Comparison of ENCODE assay signal across 1 cellular context in genomic region chr12:49282302-49282701, GRCh38.
TF ChIP-seq lines count a peak whose summit lies in the region.

No MANE protein-coding gene starts in this region.

TF ChIP-seq in SK-N-SH, 30 proteins besides CTCF, POLR2A, EP300 and RAD21 (continued from another document):
- TF ChIP-seq YY1 (IDR thresholded peaks at IDR 0.05; ENCODE audit: low read depth), result no peak
- no peak for TF ChIP-seq NFIC (IDR thresholded peaks at IDR 0.05; ENCODE audit: borderline replicate concordance)
- no peak for TF ChIP-seq FOXM1 (IDR thresholded peaks at IDR 0.05; ENCODE audit: low read depth)
- TF ChIP-seq USF1 (IDR thresholded peaks at IDR 0.05; ENCODE audit: borderline replicate concordance, low read depth), result no peak
- no peak for TF ChIP-seq MEF2A (IDR thresholded peaks at IDR 0.05; ENCODE audit: borderline replicate concordance, low read depth)
- TF ChIP-seq PBX3 (IDR thresholded peaks at IDR 0.05), result no peak
- TF ChIP-seq RCOR1 (IDR thresholded peaks at IDR 0.05; ENCODE audit: low read length), result no peak
